Comparison of ENCODE assay signal across 13 cellular contexts in genomic region chr5:11724947-11725346, GRCh38.
"Had no signal": no experiment of that assay in that cellular context is flagged by ENCODE, and none has a peak within 500 bp of the region (broad histone marks: within the 10 kb centered on the region; RNA-seq: fewer than 3 reads in every experiment).

No MANE protein-coding gene starts in this region.

- DNase-seq: activated CD4-positive, alpha-beta T cell treated with anti-CD3 and anti-CD28 coated beads, Interleukin-2, amount 10 ng/mL, durations not matched to agents 7 days and 5 days; activated CD4-positive, CD25-positive, alpha-beta regulatory T cell; activated CD8-positive, alpha-beta memory T cell treated with anti-CD3 and anti-CD28 coated beads for 24 hours; activated naive CD4-positive, alpha-beta T cell treated with anti-CD3 and anti-CD28 coated beads for 36 hours; heart right ventricle; kidney; ovary; stimulated activated CD4-positive, alpha-beta T cell treated with anti-CD3 and anti-CD28 coated beads, Interleukin-4, amount 100 ng/mL, for 4 hours; stomach had no signal

- H3K9me3 Mint-ChIP-seq: activated CD4-positive, alpha-beta T cell treated with anti-CD3 and anti-CD28 coated beads, Interleukin-2, amount 10 ng/mL, durations not matched to agents 7 days and 5 days; neural progenitor cell had no signal

- H3K27me3 Mint-ChIP-seq: activated CD4-positive, alpha-beta T cell treated with anti-CD3 and anti-CD28 coated beads, Interleukin-2, amount 10 ng/mL, durations not matched to agents 7 days and 5 days had no signal

- H3K27ac Mint-ChIP-seq: activated CD4-positive, alpha-beta T cell treated with anti-CD3 and anti-CD28 coated beads, Interleukin-2, amount 10 ng/mL, durations not matched to agents 7 days and 5 days; activated naive CD4-positive, alpha-beta T cell treated with anti-CD3 and anti-CD28 coated beads for 36 hours; neural progenitor cell had no signal

- H3K4me3 Mint-ChIP-seq: activated CD4-positive, alpha-beta T cell treated with anti-CD3 and anti-CD28 coated beads, Interleukin-2, amount 10 ng/mL, durations not matched to agents 7 days and 5 days; activated naive CD4-positive, alpha-beta T cell treated with anti-CD3 and anti-CD28 coated beads for 36 hours; neural progenitor cell had no signal

- H3K4me1 Mint-ChIP-seq: activated CD4-positive, alpha-beta T cell treated with anti-CD3 and anti-CD28 coated beads, Interleukin-2, amount 10 ng/mL, durations not matched to agents 7 days and 5 days; neural progenitor cell had no signal

- H3K36me3 Mint-ChIP-seq: neural progenitor cell had no signal

- H3K27ac ChIP-seq: heart right ventricle, neural progenitor cell, ovary, right atrium auricular region, skin epidermis, stomach, thoracic aorta had no signal
